11 cellular contexts compared by ENCODE assay signal in the genomic region with DNA sequence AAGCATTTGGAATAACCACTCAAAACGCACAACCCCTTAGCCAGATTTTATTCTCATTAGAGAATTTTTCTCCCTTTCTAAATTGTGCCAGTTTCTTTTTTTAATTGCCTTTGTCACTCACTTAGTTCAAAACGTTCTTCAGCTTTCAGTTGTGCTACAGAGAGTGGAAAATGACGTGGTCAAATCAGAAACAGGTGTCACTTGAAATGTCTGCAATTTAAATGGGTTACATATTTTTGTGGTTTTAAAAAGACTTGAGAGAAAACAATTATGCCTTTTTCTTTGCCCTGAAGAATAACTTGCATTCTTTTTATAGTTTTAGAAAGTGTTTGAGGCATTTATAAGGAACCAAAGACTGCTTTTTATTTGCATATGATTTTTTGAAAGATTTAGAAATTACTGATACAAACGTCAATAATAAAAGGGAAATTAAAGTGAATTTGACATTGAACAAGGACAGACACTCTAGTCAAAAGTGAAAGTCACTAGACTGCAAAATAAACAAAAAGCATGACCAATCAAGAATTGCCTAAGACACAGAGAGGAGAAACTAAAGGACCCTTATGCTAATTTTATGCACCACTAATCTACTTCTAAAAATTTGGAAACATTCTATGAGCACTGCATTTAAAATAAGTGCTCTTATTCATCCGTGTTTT.
DNase-seq lines count a peak whose midpoint lies in the region; ATAC-seq and TF ChIP-seq lines count a peak whose summit lies in the region.
"Had no signal": no experiment of that assay in that cellular context is flagged by ENCODE, and none has a peak within 500 bp of the region (broad histone marks: within the 10 kb centered on the region; RNA-seq: fewer than 3 reads in every experiment).

No MANE protein-coding gene starts in this region.

- H3K36me3 ChIP-seq in lung (ENCODE audit: control insufficient read depth in 2 of 2, insufficient read depth in 2 of 2, low read length in 2 of 2) = peaks cover 0 to 1% of the 10 kb centered on the region in 2 donors

- peaks cover 0 to 3% of the 10 kb centered on the region in 2 donors for H3K4me1 ChIP-seq in lung (ENCODE audit: control insufficient read depth in 2 of 2, insufficient read depth in 2 of 2, low read length in 2 of 2)

- peak; percentile 42 for ATAC-seq in GM18519 (IDR thresholded peaks at IDR 0.05; ENCODE audit: low FRiP score, unreplicated experiment)
- ATAC-seq in lung (ENCODE audit: insufficient read depth, low FRiP score) = peak; percentile 48
- ATAC-seq in sciatic nerve = no peak

- H3K4me3 ChIP-seq in HFF-Myc (replicated peaks; ENCODE audit: low read depth, low read length) = no peak overlapping the region
- H3K4me3 ChIP-seq in lung = no peak overlapping the region

- no peaks in the 10 kb centered on the region for H3K9me3 ChIP-seq in lung (ENCODE audit: control insufficient read depth in 2 of 2, insufficient read depth in 1 of 2, low read length in 1 of 2)

- no peak for TF ChIP-seq CTCF in HFF-Myc (IDR thresholded peaks at IDR 0.05; ENCODE audit: low read depth, low read length, missing control alignments)
- TF ChIP-seq CTCF in lung (IDR thresholded peaks at IDR 0.05; ENCODE audit: control extremely low read depth, extremely low read depth) = no peak

- DNase-seq in HFF-Myc (ENCODE audit: extremely low read depth, low read depth) (peak; percentile 53), M059J (ENCODE audit: low read depth) (peak; percentile 33), lung (ENCODE audit: low spot score) (no peak), cerebellar nuclear complex (lab: John Stamatoyannopoulos, UW) (no peak), mucosa of gallbladder (ENCODE audit: low spot score) (no peak), sciatic nerve (ENCODE audit: low spot score) (no peak)
- no peak for DNase-seq in stimulated activated CD4-positive, alpha-beta T cell treated with anti-CD3 and anti-CD28 coated beads, Interleukin-4, amount 100 ng/mL, for 4 hours
- DNase-seq: effector CD8-positive, alpha-beta T cell; occipital lobe had no signal

- WGBS in lung, 2 donors = 33 to 40% methylated on average over 5 of the region's 5 CpGs

- H3K27me3 ChIP-seq in lung (ENCODE audit: control insufficient read depth, insufficient read depth) = no peaks in the 10 kb centered on the region

- H3K27ac ChIP-seq in lung (ENCODE audit: low read depth in 1 of 2, low read length in 1 of 2) = peak overlapping the region in 1 of 2 donors; percentile 62
- H3K27ac ChIP-seq: VCaP had no signal

- intact Hi-C loops in sciatic nerve (cut with DNase I) = no loop called here

Comparison
In these comparisons a context has a peak if more than half of its experiments do, and no peak if none do; other contexts are left out.
1. DNase-seq: peak in HFF-Myc (single experiment) and M059J (single experiment); none in lung (single experiment), cerebellar nuclear complex (0 of 2), mucosa of gallbladder (single experiment), sciatic nerve (single experiment) and stimulated activated CD4-positive, alpha-beta T cell treated with anti-CD3 and anti-CD28 coated beads, Interleukin-4, amount 100 ng/mL, for 4 hours (0 of 2).